ENCODE assay signal across 7 cellular contexts in genomic region chr12:123660328-123660727, GRCh38. TPM values are rescaled to one million over a fixed set of nuclear protein-coding genes. Genes with fewer than 3 reads are reported as not detected.
DNase-seq lines count a peak whose midpoint lies in the region; ATAC-seq, FAIRE-seq and TF ChIP-seq lines count a peak whose summit lies in the region.
"Had no signal": no experiment of that assay in that cellular context is flagged by ENCODE, and none has a peak within 500 bp of the region (broad histone marks: within the 10 kb centered on the region; RNA-seq: fewer than 3 reads in every experiment).

No MANE protein-coding gene starts in this region.

- in situ Hi-C loops in astrocyte of the spinal cord (cut with HindIII; ENCODE audit: low sequenced_read_pairs) (no loop called here), gastrocnemius medialis (cut with MboI; ENCODE audit: low sequenced_read_pairs in 4 of 4) (no loop called here)

- DNase-seq in H54 (ENCODE audit: insufficient read length, low spot score) (peak; percentile 60), astrocyte of the spinal cord (ENCODE audit: low read depth, low spot score) (peak; percentile 49), renal cortical epithelial cell (ENCODE audit: low read depth) (peak; percentile 46), NCI-H146 (lab: John Stamatoyannopoulos, UW) (no peak), NCI-H2227 (lab: John Stamatoyannopoulos, UW; ENCODE audit: unreplicated experiment) (no peak), gastrocnemius medialis (no peak)
- DNase-seq: NCI-H2171 treated with DMSO at 0.1 percent for 48 hours had no signal

- peak overlapping the region in 1 of 4 donors; percentile 37 for H3K27ac ChIP-seq in gastrocnemius medialis

- FAIRE-seq in H54 (lab: Jason Lieb, UNC), result peak; percentile 62

- ATAC-seq in gastrocnemius medialis, result no peak

- TF ChIP-seq POLR2A in H54 (IDR thresholded peaks at IDR 0.05; ENCODE audit: low read depth, low read length), result no peak
- no peak for TF ChIP-seq POLR2A in gastrocnemius medialis (IDR thresholded peaks at IDR 0.05)

- peaks cover 3 to 24% of the 10 kb centered on the region in 2 donors for H3K36me3 ChIP-seq in gastrocnemius medialis

- intact Hi-C loops in gastrocnemius medialis (cut with DNase I; ENCODE audit: low total_unique reads), result no loop called here

- no peaks in the 10 kb centered on the region for H3K9me3 ChIP-seq in gastrocnemius medialis

- TF ChIP-seq CTCF in astrocyte of the spinal cord (IDR thresholded peaks at IDR 0.05; ENCODE audit: low read depth, low read length) (no peak), gastrocnemius medialis (IDR thresholded peaks at IDR 0.05 in 4 of 5, conservative IDR thresholded peaks at IDR 0.05 in 1 of 5) (no peak)

- H3K27me3 ChIP-seq in gastrocnemius medialis, result no peaks in the 10 kb centered on the region

- no peak overlapping the region for H3K4me3 ChIP-seq in astrocyte of the spinal cord (ENCODE audit: low read depth, low read length)
- no peak overlapping the region for H3K4me3 ChIP-seq in gastrocnemius medialis

- no peaks in the 10 kb centered on the region for H3K4me1 ChIP-seq in gastrocnemius medialis

RNA-seq across cellular contexts. Expression of gene TCTN2, which starts 10.6 kb away (rescaled TPM):
- total RNA-seq in renal cortical epithelial cell (9.0 and 22.7 TPM in 2 replicates), gastrocnemius medialis (1 to 10 TPM; 1.2 to 5.0 (median 1.6) TPM)

RNA-seq across cellular contexts. Expression of gene GTF2H3, which starts 26.7 kb away (rescaled TPM):
- total RNA-seq in renal cortical epithelial cell (32.4 and 96.4 TPM in 2 replicates), gastrocnemius medialis (10 to 100 TPM; 11.5 to 14.3 (median 12.3) TPM)

RNA-seq across cellular contexts. Expression of gene EIF2B1, which starts 26.8 kb away (rescaled TPM):
- total RNA-seq in renal cortical epithelial cell, result 74.8 and 80.6 TPM in 2 replicates
- total RNA-seq in gastrocnemius medialis, result 100 to 1,000 TPM in 3 of 4 donors, 10 to 100 TPM in 1; 84.5 to 118 (median 112) TPM

RNA-seq across cellular contexts. Expression of gene ATP6V0A2, which starts 51.8 kb away (rescaled TPM):
- total RNA-seq in renal cortical epithelial cell, result 19.0 and 22.1 TPM in 2 replicates
- total RNA-seq in gastrocnemius medialis, result 10 to 100 TPM; 14.8 to 22.7 (median 17.4) TPM

RNA-seq across cellular contexts. Expression of gene DDX55, which starts 58.4 kb away (rescaled TPM):
- 14.1 and 18.1 TPM in 2 replicates for total RNA-seq in renal cortical epithelial cell
- 1 to 10 TPM; 6.2 to 9.4 (median 7.4) TPM for total RNA-seq in gastrocnemius medialis

Comparison
In these comparisons a context has a peak if more than half of its experiments do, and no peak if none do; other contexts are left out.
1. DNase-seq: peak in H54 (single experiment), astrocyte of the spinal cord (single experiment) and renal cortical epithelial cell (single experiment); none in NCI-H146 (single experiment), NCI-H2227 (single experiment) and gastrocnemius medialis (0 of 2).